ENCODE assay signal across 8 cellular contexts in the genomic region with DNA sequence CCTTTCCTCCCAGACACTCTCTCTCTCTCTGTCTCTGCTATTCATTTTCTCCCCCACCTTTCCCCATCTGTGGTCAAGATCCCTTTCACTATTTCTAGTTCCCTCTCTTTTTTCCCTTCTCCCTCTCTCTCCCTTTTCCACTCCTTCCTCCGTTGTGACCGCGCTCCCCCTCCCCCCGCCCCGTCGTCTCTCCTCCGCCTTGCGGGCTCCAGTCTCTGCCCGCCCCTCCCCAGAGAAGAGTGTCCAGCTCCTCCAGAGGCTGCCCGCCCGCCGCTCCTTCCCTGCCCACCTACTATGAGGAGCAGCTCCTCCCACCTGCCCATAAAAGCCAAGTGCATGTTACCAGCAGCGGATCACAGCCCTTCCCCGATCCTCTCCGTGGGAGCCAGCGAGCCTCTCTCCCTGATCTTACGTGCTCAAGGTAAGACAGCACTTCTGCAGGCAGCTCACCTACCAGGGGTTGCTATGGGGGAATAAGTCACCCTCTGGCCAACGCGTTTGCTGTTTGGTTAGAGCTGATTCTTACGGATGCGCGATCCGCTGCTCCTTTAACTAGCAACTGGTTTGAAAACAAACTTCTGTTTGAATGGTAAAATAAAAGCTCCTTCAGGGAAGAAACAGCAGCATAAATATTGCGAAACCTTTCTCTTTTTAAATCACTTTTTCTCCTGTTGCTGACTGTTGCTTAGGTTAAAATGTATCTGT. TPM values are rescaled to one million over a fixed set of nuclear protein-coding genes. Genes with fewer than 3 reads are reported as not detected.
DNase-seq lines count a peak whose midpoint lies in the region; ATAC-seq and TF ChIP-seq lines count a peak whose summit lies in the region.

A gene (plus strand): TSS at position 351 of the 705 bp plus-strand sequence. CDS start 152,089 bp downstream, outside the sequence.

- DNase-seq in AG09319 (ENCODE audit: extremely low read depth, low read depth), result peak; percentile 53
- peak in 1 of 2 donors; percentile 90 for DNase-seq in dermis microvascular lymphatic vessel endothelial cell (ENCODE audit: low read depth in 2 of 2)
- no peak for DNase-seq in lower leg skin (ENCODE audit: low spot score in 2 of 2)
- no peak for DNase-seq in type B pancreatic cell (ENCODE audit: extremely low spot score, unreplicated experiment)
- DNase-seq in activated CD8-positive, alpha-beta memory T cell treated with anti-CD3 and anti-CD28 coated beads, Interleukin-2, amount 50 U/mL, for 4 hours, result no peak

- H3K9me3 Mint-ChIP-seq in type B pancreatic cell, result no peaks in the 10 kb centered on the region

- TF ChIP-seq POLR2A in lower leg skin (IDR thresholded peaks at IDR 0.05), result no peak

- 7 to 9% methylated on average over 24 of the region's 24 CpGs for WGBS in lower leg skin, 2 donors

- peak within 1 kb of the TSS; percentile 91 for H3K4me3 Mint-ChIP-seq in type B pancreatic cell

- ATAC-seq in HG03097 (IDR thresholded peaks at IDR 0.05; ENCODE audit: low FRiP score, unreplicated experiment) (no peak), HG03196 (IDR thresholded peaks at IDR 0.05; ENCODE audit: unreplicated experiment) (no peak)

- H3K36me3 Mint-ChIP-seq in type B pancreatic cell, result no peaks in the 10 kb centered on the region

- TF ChIP-seq RAD21 in Ishikawa (IDR thresholded peaks at IDR 0.05; ENCODE audit: low read depth), result no peak

- peaks cover 90% of the 10 kb centered on the region for H3K27me3 Mint-ChIP-seq in type B pancreatic cell

- TF ChIP-seq CTCF in AG09319 (IDR thresholded peaks at IDR 0.05; ENCODE audit: low read depth, low read length) (no peak), lower leg skin (IDR thresholded peaks at IDR 0.05) (no peak), type B pancreatic cell (conservative IDR thresholded peaks at IDR 0.05) (no peak)

- H3K4me1 Mint-ChIP-seq in type B pancreatic cell (ENCODE audit: unreplicated experiment), result peaks cover 18% of the 10 kb centered on the region

- TF ChIP-seq EP300 in Ishikawa (IDR thresholded peaks at IDR 0.05; ENCODE audit: borderline replicate concordance), result no peak

- peak within 1 kb of the TSS; percentile 33 for H3K27ac Mint-ChIP-seq in type B pancreatic cell

- H3K4me3 ChIP-seq in lower leg skin (ENCODE audit: low read depth, poor library complexity, severe bottlenecking), result peak within 1 kb of the TSS; percentile 15

- intact Hi-C loops in lower leg skin (cut with DNase I; ENCODE audit: low total_unique reads), result no loop called here

TF ChIP-seq in Ishikawa, 13 proteins besides CTCF, POLR2A, EP300 and RAD21:
- TF ChIP-seq CEBPB (IDR thresholded peaks at IDR 0.05) (peak; percentile 70), NFIC (IDR thresholded peaks at IDR 0.05) (no peak), CREB1 (IDR thresholded peaks at IDR 0.05; ENCODE audit: low read depth) (no peak), FOXM1 (IDR thresholded peaks at IDR 0.05; ENCODE audit: borderline replicate concordance, low read depth) (no peak), TCF12 (IDR thresholded peaks at IDR 0.05; ENCODE audit: low read depth) (no peak), EGR1 (IDR thresholded peaks at IDR 0.05) (no peak), TEAD4 (IDR thresholded peaks at IDR 0.05) (no peak), ZBTB7A (IDR thresholded peaks at IDR 0.05; ENCODE audit: low read depth) (no peak)
- TF ChIP-seq, protein P1, sequence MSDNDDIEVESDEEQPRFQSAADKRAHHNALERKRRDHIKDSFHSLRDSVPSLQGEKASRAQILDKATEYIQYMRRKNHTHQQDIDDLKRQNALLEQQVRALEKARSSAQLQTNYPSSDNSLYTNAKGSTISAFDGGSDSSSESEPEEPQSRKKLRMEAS (IDR thresholded peaks at IDR 0.05), result no peak
TF ChIP-seq in Ishikawa: peak in this region for 1.

RNA-seq across cellular contexts. Expression of the gene that starts here (rescaled TPM):
- 98.6 and 175 TPM in 2 replicates for total RNA-seq in dermis microvascular lymphatic vessel endothelial cell
- total RNA-seq in lower leg skin, result 10 to 100 TPM in 1 of 4 donors, 1 to 10 TPM in 3; 5.0 to 11.5 (median 7.2) TPM
- total RNA-seq in type B pancreatic cell (ENCODE audit: low replicate concordance), result 0.86 and 2.6 TPM in 2 replicates
